ENCODE assay signal across 1 cellular context in the genomic region with DNA sequence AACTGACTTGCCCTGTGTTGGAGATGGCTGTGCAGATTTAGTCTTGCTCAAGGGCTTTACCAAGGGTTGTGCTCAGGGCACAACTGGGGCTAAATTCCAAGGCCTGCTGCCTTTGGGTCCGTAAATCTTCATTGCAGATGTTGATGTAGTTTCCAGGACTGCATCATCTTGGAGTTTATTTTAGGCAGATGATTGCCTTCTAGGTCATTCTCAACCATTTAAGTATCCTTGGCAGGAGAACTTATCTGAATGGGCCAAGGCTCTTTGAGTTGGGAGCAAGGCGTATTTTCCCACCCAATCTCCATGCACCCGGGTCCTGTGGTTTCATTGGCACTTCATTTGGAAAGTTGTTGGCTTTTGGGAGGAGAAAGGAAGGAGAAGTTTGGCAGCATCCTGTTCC.
TF ChIP-seq lines count a peak whose summit lies in the region.

No MANE protein-coding gene starts in this region.

TF ChIP-seq in SK-N-SH treated with all-trans-retinoic acid at 6 μM for 48 hours, 23 proteins besides CTCF, POLR2A, EP300 and RAD21 (continued from another document):
- TF ChIP-seq RARB (CRISPR knock-in tag; IDR thresholded peaks at IDR 0.05) (no peak), ZC3H10 (CRISPR knock-in tag; IDR thresholded peaks at IDR 0.05) (no peak), TSHZ2 (CRISPR knock-in tag; IDR thresholded peaks at IDR 0.05) (no peak), ZFP30 (CRISPR knock-in tag; IDR thresholded peaks at IDR 0.05) (no peak), POU6F1 (CRISPR knock-in tag; IDR thresholded peaks at IDR 0.05; ENCODE audit: borderline replicate concordance, low read depth) (no peak), ARNTL (CRISPR knock-in tag; IDR thresholded peaks at IDR 0.05; ENCODE audit: borderline replicate concordance, low read depth) (no peak), ESRRG (CRISPR knock-in tag; IDR thresholded peaks at IDR 0.05) (no peak)
- TF ChIP-seq, protein P1, sequence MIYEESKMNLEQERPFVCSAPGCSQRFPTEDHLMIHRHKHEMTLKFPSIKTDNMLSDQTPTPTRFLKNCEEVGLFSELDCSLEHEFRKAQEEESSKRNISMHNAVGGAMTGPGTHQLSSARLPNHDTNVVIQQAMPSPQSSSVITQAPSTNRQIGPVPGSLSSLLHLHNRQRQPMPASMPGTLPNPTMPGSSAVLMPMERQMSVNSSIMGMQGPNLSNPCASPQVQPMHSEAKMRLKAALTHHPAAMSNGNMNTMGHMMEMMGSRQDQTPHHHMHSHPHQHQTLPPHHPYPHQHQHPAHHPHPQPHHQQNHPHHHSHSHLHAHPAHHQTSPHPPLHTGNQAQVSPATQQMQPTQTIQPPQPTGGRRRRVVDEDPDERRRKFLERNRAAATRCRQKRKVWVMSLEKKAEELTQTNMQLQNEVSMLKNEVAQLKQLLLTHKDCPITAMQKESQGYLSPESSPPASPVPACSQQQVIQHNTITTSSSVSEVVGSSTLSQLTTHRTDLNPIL (CRISPR knock-in tag; IDR thresholded peaks at IDR 0.05; ENCODE audit: low read depth), result no peak
